ENCODE assay signal across 16 cellular contexts in genomic region chr7:31776616-31777015, GRCh38.
DNase-seq lines count a peak whose midpoint lies in the region; ATAC-seq and TF ChIP-seq lines count a peak whose summit lies in the region.
"Had no signal": no experiment of that assay in that cellular context is flagged by ENCODE, and none has a peak within 500 bp of the region (broad histone marks: within the 10 kb centered on the region; RNA-seq: fewer than 3 reads in every experiment).

No MANE protein-coding gene starts in this region.

- H3K36me3 Mint-ChIP-seq in HFFc6 (ENCODE audit: low read depth): no peaks in the 10 kb centered on the region
- peaks cover 2% of the 10 kb centered on the region for H3K36me3 Mint-ChIP-seq in chondrocyte (ENCODE audit: low read depth)

- H3K27ac Mint-ChIP-seq in HFFc6: no peak overlapping the region
- H3K27ac Mint-ChIP-seq in chondrocyte (ENCODE audit: unreplicated experiment): no peak overlapping the region
- H3K27ac Mint-ChIP-seq: activated CD8-positive, alpha-beta T cell treated with anti-CD3 and anti-CD28 coated beads for 36 hours; activated naive CD4-positive, alpha-beta T cell treated with anti-CD3 and anti-CD28 coated beads for 36 hours; T-helper 17 cell had no signal

- TF ChIP-seq CTCF in HFFc6 (IDR thresholded peaks at IDR 0.05) (no peak), chondrocyte (IDR thresholded peaks at IDR 0.05) (no peak)

- H3K4me1 Mint-ChIP-seq in HFFc6 (ENCODE audit: low read depth) (peaks cover 8% of the 10 kb centered on the region), chondrocyte (ENCODE audit: low read depth) (peaks cover 25% of the 10 kb centered on the region)
- H3K4me1 Mint-ChIP-seq: T-helper 17 cell had no signal

- no peak for ATAC-seq in GM18519 (IDR thresholded peaks at IDR 0.05; ENCODE audit: low FRiP score, unreplicated experiment)
- no peak for ATAC-seq in HG03439 (IDR thresholded peaks at IDR 0.05; ENCODE audit: unreplicated experiment)
- ATAC-seq: activated CD8-positive, alpha-beta T cell treated with anti-CD3 and anti-CD28 coated beads for 36 hours; left ventricle myocardium superior; T-helper 17 cell had no signal

- peaks cover 4% of the 10 kb centered on the region for H3K9me3 Mint-ChIP-seq in HFFc6
- no peaks in the 10 kb centered on the region for H3K9me3 Mint-ChIP-seq in chondrocyte (ENCODE audit: low read depth)
- H3K9me3 Mint-ChIP-seq: activated CD8-positive, alpha-beta T cell treated with anti-CD3 and anti-CD28 coated beads for 36 hours had no signal

- DNase-seq in 8988T (peak; percentile 33), HFFc6 (peak; percentile 32), amniotic stem cell (lab: John Stamatoyannopoulos, UW) (peak; percentile 51), hepatic stellate cell (ENCODE audit: low spot score) (peak; percentile 74), chondrocyte (ENCODE audit: low spot score) (no peak)
- no peak for DNase-seq in activated T-cell treated with anti-CD3 and anti-CD28 coated beads, Interleukin-2, amount 50 U/mL, for 1 hour
- DNase-seq: activated CD8-positive, alpha-beta T cell treated with anti-CD3 and anti-CD28 coated beads for 36 hours; activated naive CD4-positive, alpha-beta T cell treated with anti-CD3 and anti-CD28 coated beads for 36 hours; DMS79 treated with DMSO at 0.1 percent for 48 hours; GOT3; left ventricle myocardium superior; NCI-H345; T-helper 17 cell; upper lobe of left lung had no signal

- no peak overlapping the region for H3K4me3 Mint-ChIP-seq in HFFc6
- H3K4me3 Mint-ChIP-seq in chondrocyte (ENCODE audit: unreplicated experiment): no peak overlapping the region
- H3K4me3 Mint-ChIP-seq: activated CD8-positive, alpha-beta T cell treated with anti-CD3 and anti-CD28 coated beads for 36 hours; activated naive CD4-positive, alpha-beta T cell treated with anti-CD3 and anti-CD28 coated beads for 36 hours; T-helper 17 cell had no signal

- H3K27me3 Mint-ChIP-seq in HFFc6 (ENCODE audit: insufficient read depth): peaks cover 2% of the 10 kb centered on the region
- no peaks in the 10 kb centered on the region for H3K27me3 Mint-ChIP-seq in chondrocyte (ENCODE audit: low read depth)
- H3K27me3 Mint-ChIP-seq: activated CD8-positive, alpha-beta T cell treated with anti-CD3 and anti-CD28 coated beads for 36 hours; T-helper 17 cell had no signal

Comparison
In these comparisons a context has a peak if more than half of its experiments do, and no peak if none do; other contexts are left out.
1. DNase-seq: peak in 8988T (single experiment), HFFc6 (single experiment), amniotic stem cell (single experiment) and hepatic stellate cell (single experiment); none in chondrocyte (single experiment) and activated T-cell treated with anti-CD3 and anti-CD28 coated beads, Interleukin-2, amount 50 U/mL, for 1 hour (single experiment).